In the genomic region with DNA sequence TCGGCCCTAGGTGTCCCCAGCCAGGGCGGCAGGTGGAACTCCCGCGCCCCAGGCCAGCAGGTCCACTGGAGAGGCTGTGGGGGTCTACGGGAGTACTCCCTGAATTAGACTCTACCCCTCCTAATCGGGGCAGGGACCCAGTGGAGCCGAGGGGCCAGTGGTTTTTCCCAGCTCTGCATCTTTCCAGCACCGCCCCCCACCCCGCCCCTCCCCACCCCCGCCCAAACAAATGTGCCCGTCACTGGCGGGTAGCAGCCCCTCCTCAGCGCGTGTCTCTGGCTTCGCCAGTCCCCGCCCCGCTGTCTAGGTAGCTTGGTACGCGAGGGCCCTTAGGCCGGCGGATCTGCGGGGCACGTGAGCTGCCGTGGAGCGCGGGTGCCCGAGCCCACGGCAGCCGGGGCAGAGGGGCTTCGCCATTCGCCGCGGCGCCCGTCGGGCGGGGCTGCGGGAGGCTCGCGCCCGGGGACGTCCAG, we compare ENCODE assay signal across 8 cellular contexts. TPM values are rescaled to one million over a fixed set of nuclear protein-coding genes. Genes with fewer than 3 reads are reported as not detected.
A peak's percentile ranks its signal among the peaks of the same experiment; 100 is the strongest.
DNase-seq lines count a peak whose midpoint lies in the region; ATAC-seq and TF ChIP-seq lines count a peak whose summit lies in the region.

No MANE protein-coding gene starts in this region.

- H3K4me3 ChIP-seq in NT2/D1 (ENCODE audit: insufficient read length, low read depth) = peak overlapping the region; percentile 24
- H3K4me3 ChIP-seq in iPS-18a (ENCODE audit: low read length) = peak overlapping the region; percentile 41
- peak overlapping the region; percentile 21 to 33 for H3K4me3 ChIP-seq in vagina

- ATAC-seq in GM19351 (IDR thresholded peaks at IDR 0.05; ENCODE audit: unreplicated experiment) = no peak
- ATAC-seq in HG03571 (IDR thresholded peaks at IDR 0.05; ENCODE audit: unreplicated experiment) = no peak

- H3K4me1 ChIP-seq in NT2/D1 (ENCODE audit: insufficient read depth, insufficient read length) (peaks cover 23% of the 10 kb centered on the region), iPS-18a (ENCODE audit: control insufficient read depth, low read depth, low read length) (peaks cover 24% of the 10 kb centered on the region), vagina (peaks cover 17% of the 10 kb centered on the region)

- intact Hi-C loops in vagina (cut with DNase I) = no loop called here

- no peak for TF ChIP-seq POLR2A in vagina (IDR thresholded peaks at IDR 0.05)

- H3K9me3 ChIP-seq in NT2/D1 (ENCODE audit: insufficient read depth, low read length) (no peaks in the 10 kb centered on the region), iPS-18a (ENCODE audit: control insufficient read depth, low read depth, low read length) (no peaks in the 10 kb centered on the region), vagina (no peaks in the 10 kb centered on the region)

- no peaks in the 10 kb centered on the region for H3K36me3 ChIP-seq in NT2/D1 (ENCODE audit: insufficient read depth, insufficient read length, low read length)
- no peaks in the 10 kb centered on the region for H3K36me3 ChIP-seq in iPS-18a (ENCODE audit: control insufficient read depth, low read depth, low read length)
- H3K36me3 ChIP-seq in vagina = no peaks in the 10 kb centered on the region

- no peak overlapping the region for H3K27ac ChIP-seq in iPS-18a (ENCODE audit: low read length)
- H3K27ac ChIP-seq in vagina = no peak overlapping the region
- no peak overlapping the region for H3K27ac ChIP-seq in RWPE1

- CTCF ChIA-PET in RWPE1 (lab: Yijun Ruan, JAX) = interaction anchor here (0.6 to 1.5 kb wide), 3 partner anchors 94 to 187 kb away, joined by 3 to 4 read pairs (median 4); partner anchors contain the start of genes EIF4E1B and SNCB

- POLR2A ChIA-PET in RWPE1 (lab: Yijun Ruan, JAX; ENCODE audit: low non-redundant PET) = no interaction called here

- no peak for TF ChIP-seq CTCF in vagina (IDR thresholded peaks at IDR 0.05)
- no peak for TF ChIP-seq CTCF in RWPE1 (conservative IDR thresholded peaks at IDR 0.05; ENCODE audit: low read depth)

- H3K9ac ChIP-seq in NT2/D1 (ENCODE audit: insufficient read length, low read depth) (no peak overlapping the region), iPS-18a (ENCODE audit: low read length) (no peak overlapping the region)

- H3K27me3 ChIP-seq in NT2/D1 (ENCODE audit: insufficient read depth, insufficient read length) (peaks cover 82% of the 10 kb centered on the region), iPS-18a (ENCODE audit: control insufficient read depth, insufficient read depth, low read length) (peaks cover 62% of the 10 kb centered on the region), vagina (no peaks in the 10 kb centered on the region)

- DNase-seq in stimulated activated CD4-positive, alpha-beta T cell treated with anti-CD3 and anti-CD28 coated beads, Interleukin-15, amount 100 ng/mL, for 24 hours = peak; percentile 31
- DNase-seq in stimulated activated CD4-positive, alpha-beta T cell treated with anti-CD3 and anti-CD28 coated beads, Interleukin-12 subunit alpha, Interleukin-12 subunit beta, amount 100 ng/mL, for 4 hours = no peak
- DNase-seq in NT2/D1 (ENCODE audit: low read depth, low spot score) (no peak), vagina (ENCODE audit: extremely low spot score in 2 of 2) (no peak), RWPE1 (ENCODE audit: low spot score) (no peak)

RNA-seq across cellular contexts. Expression of gene UNC5A, which starts 7.0 kb away (rescaled TPM):
- total RNA-seq in vagina = not detected
